ENCODE assay signal across 23 cellular contexts in the genomic region with DNA sequence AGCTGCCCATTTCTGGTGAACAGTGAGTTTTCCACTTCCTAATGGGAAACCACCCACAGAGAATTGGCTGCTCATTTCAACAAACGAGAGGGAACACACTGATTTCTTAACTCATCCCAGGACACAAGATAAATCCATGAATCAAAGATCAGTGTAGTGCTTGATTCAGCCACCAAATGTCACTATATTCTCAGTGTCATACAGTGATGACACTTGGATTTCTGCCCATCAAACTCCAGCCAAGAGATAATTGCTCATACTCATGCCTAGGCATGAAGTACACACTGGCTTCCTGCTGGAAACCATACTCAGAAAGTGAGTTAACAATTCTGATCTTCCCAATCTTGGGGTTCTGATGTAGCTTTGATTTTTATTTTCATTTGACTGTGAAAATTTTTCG. TPM values are rescaled to one million over a fixed set of nuclear protein-coding genes. Genes with fewer than 3 reads are reported as not detected.
DNase-seq lines count a peak whose midpoint lies in the region; ATAC-seq and TF ChIP-seq lines count a peak whose summit lies in the region.
"Had no signal": no experiment of that assay in that cellular context is flagged by ENCODE, and none has a peak within 500 bp of the region (broad histone marks: within the 10 kb centered on the region; RNA-seq: fewer than 3 reads in every experiment).

No MANE protein-coding gene starts in this region.

- no peak overlapping the region for H3K27ac ChIP-seq in SK-N-SH (ENCODE audit: low read depth in 2 of 2, low read length in 1 of 2)
- no peak overlapping the region for H3K27ac ChIP-seq in prostate gland
- H3K27ac ChIP-seq in caudate nucleus (ENCODE audit: low read depth, low read length), result no peak overlapping the region
- H3K27ac ChIP-seq: right atrium auricular region had no signal

- no peak overlapping the region for H2AFZ ChIP-seq in SK-N-SH (ENCODE audit: low read depth)

- TF ChIP-seq RAD21 in SK-N-SH (IDR thresholded peaks at IDR 0.05; ENCODE audit: low read length), result peak; percentile 73

- no peaks in the 10 kb centered on the region for H3K36me3 ChIP-seq in SK-N-SH (replicated peaks in 1 of 2; ENCODE audit: control insufficient read depth in 1 of 2, insufficient read depth in 2 of 2, low read length in 1 of 2)
- no peaks in the 10 kb centered on the region for H3K36me3 ChIP-seq in prostate gland
- H3K36me3 ChIP-seq: right atrium auricular region had no signal

- H3K4me3 ChIP-seq in SK-N-SH (ENCODE audit: low read depth in 2 of 2, low read length in 1 of 2), result no peak overlapping the region
- no peak overlapping the region for H3K4me3 ChIP-seq in prostate gland
- H3K4me3 ChIP-seq: right atrium auricular region had no signal

- CTCF ChIA-PET in SK-N-SH (lab: Yijun Ruan, JAX), result interaction anchor here (1.0 to 1.5 kb wide), 2 partner anchors 14 to 987 kb away, joined by 3 to 4 read pairs; no protein-coding TSS in a partner anchor

- no peak for TF ChIP-seq EP300 in SK-N-SH (IDR thresholded peaks at IDR 0.05; ENCODE audit: borderline replicate concordance in 1 of 2, low read depth in 1 of 2, low read length in 1 of 2)

- peak; percentile 28 for DNase-seq in SK-N-SH
- DNase-seq in NCI-H1694 treated with DMSO at 0.1 percent for 48 hours (lab: John Stamatoyannopoulos, UW), result peak; percentile 61
- peak; percentile 50 to 59 for DNase-seq in SHP77 (lab: John Stamatoyannopoulos, UW)
- DNase-seq in prostate gland (ENCODE audit: low spot score), result peak; percentile 14
- DNase-seq in activated naive CD8-positive, alpha-beta T cell treated with anti-CD3 and anti-CD28 coated beads, Interleukin-2, amount 50 U/mL, for 24 hours, result no peak
- DNase-seq in caudate nucleus (lab: John Stamatoyannopoulos, UW), result no peak
- no peak for DNase-seq in GDM1 (lab: John Stamatoyannopoulos, UW)
- DNase-seq: activated CD8-positive, alpha-beta T cell treated with anti-CD3 and anti-CD28 coated beads for 36 hours; amniotic stem cell; GOT3; naive thymus-derived CD8-positive, alpha-beta T cell; NCI-H226; stimulated activated CD4-positive, alpha-beta T cell treated with anti-CD3 and anti-CD28 coated beads, Interleukin-12 subunit alpha, Interleukin-12 subunit beta, amount 100 ng/mL, for 4 hours; stimulated activated naive CD8-positive, alpha-beta T cell treated with anti-CD3 and anti-CD28 coated beads, Interleukin-15, amount 100 ng/mL, for 72 hours; SW 1271; trophoblast cell had no signal

- H4K20me1 ChIP-seq in SK-N-SH (ENCODE audit: insufficient read depth), result no peaks in the 10 kb centered on the region

- H3K9me3 Mint-ChIP-seq in activated naive CD8-positive, alpha-beta T cell treated with anti-CD3 and anti-CD28 coated beads, Interleukin-2, amount 50 U/mL, for 24 hours, result peaks cover 5% of the 10 kb centered on the region
- H3K9me3 Mint-ChIP-seq: stimulated activated naive CD8-positive, alpha-beta T cell treated with anti-CD3 and anti-CD28 coated beads, Interleukin-15, amount 100 ng/mL, for 72 hours had no signal

- H3K79me2 ChIP-seq in SK-N-SH (ENCODE audit: insufficient read depth), result no peaks in the 10 kb centered on the region

- H3K36me3 Mint-ChIP-seq in activated naive CD8-positive, alpha-beta T cell treated with anti-CD3 and anti-CD28 coated beads, Interleukin-2, amount 50 U/mL, for 24 hours (ENCODE audit: low read depth), result no peaks in the 10 kb centered on the region
- H3K36me3 Mint-ChIP-seq: mesothelial cell of epicardium; naive thymus-derived CD8-positive, alpha-beta T cell had no signal

- intact Hi-C loops in prostate gland (cut with DNase I), result no loop called here

- 11% methylated on average over 2 of the region's 2 CpGs for WGBS in SK-N-SH (ENCODE audit: low lambda C conversion rate)
- 48% methylated on average over 2 of the region's 2 CpGs for WGBS in prostate gland

- H3K9me2 ChIP-seq in SK-N-SH, result no peaks in the 10 kb centered on the region

- no peaks in the 10 kb centered on the region for H3K27me3 ChIP-seq in SK-N-SH (ENCODE audit: insufficient read depth)
- H3K27me3 ChIP-seq in prostate gland (replicated peaks; ENCODE audit: insufficient read depth), result no peaks in the 10 kb centered on the region
- H3K27me3 ChIP-seq: right atrium auricular region had no signal

- H3K9me3 ChIP-seq in SK-N-SH, result no peaks in the 10 kb centered on the region
- no peaks in the 10 kb centered on the region for H3K9me3 ChIP-seq in prostate gland
- H3K9me3 ChIP-seq: right atrium auricular region had no signal

- no peak for ATAC-seq in SK-N-SH treated with all-trans-retinoic acid at 6 μM for 48 hours
- ATAC-seq in activated naive CD8-positive, alpha-beta T cell treated with anti-CD3 and anti-CD28 coated beads, Interleukin-2, amount 50 U/mL, for 24 hours, result no peak
- ATAC-seq: activated CD8-positive, alpha-beta T cell treated with anti-CD3 and anti-CD28 coated beads for 36 hours; naive thymus-derived CD8-positive, alpha-beta T cell; stimulated activated naive CD8-positive, alpha-beta T cell treated with anti-CD3 and anti-CD28 coated beads, Interleukin-15, amount 100 ng/mL, for 72 hours had no signal

- H3K4me1 ChIP-seq in SK-N-SH (ENCODE audit: control insufficient read depth in 1 of 2, insufficient read depth in 2 of 2, low read depth in 1 of 2, low read length in 1 of 2) (no peaks in the 10 kb centered on the region), prostate gland (replicated peaks) (no peaks in the 10 kb centered on the region)
- H3K4me1 ChIP-seq: right atrium auricular region had no signal

- H3K9ac ChIP-seq in SK-N-SH, result no peak overlapping the region

- H3K4me3 Mint-ChIP-seq in activated naive CD8-positive, alpha-beta T cell treated with anti-CD3 and anti-CD28 coated beads, Interleukin-2, amount 50 U/mL, for 24 hours, result no peak overlapping the region
- H3K4me3 Mint-ChIP-seq: activated CD8-positive, alpha-beta T cell treated with anti-CD3 and anti-CD28 coated beads for 36 hours; dendritic cell treated with granulocyte-macrophage colony-stimulating factor and Interleukin-4, amounts not matched to agents 40 ng/mL and 50 ng/mL, for 4 days; mesothelial cell of epicardium; naive thymus-derived CD8-positive, alpha-beta T cell; stimulated activated naive CD8-positive, alpha-beta T cell treated with anti-CD3 and anti-CD28 coated beads, Interleukin-15, amount 100 ng/mL, for 72 hours had no signal

- TF ChIP-seq POLR2A in prostate gland (IDR thresholded peaks at IDR 0.05), result no peak

- H3K4me2 ChIP-seq in SK-N-SH, result no peak overlapping the region

- H3K4me1 Mint-ChIP-seq in activated naive CD8-positive, alpha-beta T cell treated with anti-CD3 and anti-CD28 coated beads, Interleukin-2, amount 50 U/mL, for 24 hours, result no peaks in the 10 kb centered on the region
- H3K4me1 Mint-ChIP-seq: mesothelial cell of epicardium; naive thymus-derived CD8-positive, alpha-beta T cell; stimulated activated naive CD8-positive, alpha-beta T cell treated with anti-CD3 and anti-CD28 coated beads, Interleukin-15, amount 100 ng/mL, for 72 hours had no signal

- no peaks in the 10 kb centered on the region for H3K27me3 Mint-ChIP-seq in activated naive CD8-positive, alpha-beta T cell treated with anti-CD3 and anti-CD28 coated beads, Interleukin-2, amount 50 U/mL, for 24 hours
- H3K27me3 Mint-ChIP-seq: activated CD8-positive, alpha-beta T cell treated with anti-CD3 and anti-CD28 coated beads for 36 hours; dendritic cell treated with granulocyte-macrophage colony-stimulating factor and Interleukin-4, amounts not matched to agents 40 ng/mL and 50 ng/mL, for 4 days; stimulated activated naive CD8-positive, alpha-beta T cell treated with anti-CD3 and anti-CD28 coated beads, Interleukin-15, amount 100 ng/mL, for 72 hours had no signal

- no peaks in the 10 kb centered on the region for H3F3A ChIP-seq in SK-N-SH (replicated peaks; ENCODE audit: insufficient read depth)

- POLR2A ChIA-PET in SK-N-SH (lab: Yijun Ruan, JAX), result no interaction called here

- H3K27ac Mint-ChIP-seq in activated naive CD8-positive, alpha-beta T cell treated with anti-CD3 and anti-CD28 coated beads, Interleukin-2, amount 50 U/mL, for 24 hours, result no peak overlapping the region
- H3K27ac Mint-ChIP-seq: activated CD8-positive, alpha-beta T cell treated with anti-CD3 and anti-CD28 coated beads for 36 hours; dendritic cell treated with granulocyte-macrophage colony-stimulating factor and Interleukin-4, amounts not matched to agents 40 ng/mL and 50 ng/mL, for 4 days; mesothelial cell of epicardium; naive thymus-derived CD8-positive, alpha-beta T cell; stimulated activated naive CD8-positive, alpha-beta T cell treated with anti-CD3 and anti-CD28 coated beads, Interleukin-15, amount 100 ng/mL, for 72 hours had no signal

- no peak for TF ChIP-seq CTCF in SK-N-SH (IDR thresholded peaks at IDR 0.05)
- TF ChIP-seq CTCF in prostate gland (IDR thresholded peaks at IDR 0.05), result peak in 1 of 4 experiments; percentile 9

TF ChIP-seq in SK-N-SH, 30 proteins besides CTCF, POLR2A, EP300 and RAD21 (continues in another document):
- TF ChIP-seq SMC3 (IDR thresholded peaks at IDR 0.05; ENCODE audit: low read depth, low read length), result peak; percentile 48; the same call in 1 of the 2 replicates

TF ChIP-seq in SK-N-SH treated with all-trans-retinoic acid at 6 μM for 48 hours, 23 proteins besides CTCF, POLR2A, EP300 and RAD21 (continues in another document):
- TF ChIP-seq GLIS3 (CRISPR knock-in tag; IDR thresholded peaks at IDR 0.05) (no peak), BACH2 (CRISPR knock-in tag; IDR thresholded peaks at IDR 0.05; ENCODE audit: borderline replicate concordance) (no peak), TCF4 (CRISPR knock-in tag; IDR thresholded peaks at IDR 0.05; ENCODE audit: borderline replicate concordance) (no peak), PPARA (CRISPR knock-in tag; IDR thresholded peaks at IDR 0.05; ENCODE audit: borderline replicate concordance) (no peak), ZFP3 (CRISPR knock-in tag; IDR thresholded peaks at IDR 0.05) (no peak), ZFP30 (CRISPR knock-in tag; IDR thresholded peaks at IDR 0.05) (no peak), TOX (CRISPR knock-in tag; IDR thresholded peaks at IDR 0.05; ENCODE audit: borderline replicate concordance) (no peak)
- TF ChIP-seq, protein P1, sequence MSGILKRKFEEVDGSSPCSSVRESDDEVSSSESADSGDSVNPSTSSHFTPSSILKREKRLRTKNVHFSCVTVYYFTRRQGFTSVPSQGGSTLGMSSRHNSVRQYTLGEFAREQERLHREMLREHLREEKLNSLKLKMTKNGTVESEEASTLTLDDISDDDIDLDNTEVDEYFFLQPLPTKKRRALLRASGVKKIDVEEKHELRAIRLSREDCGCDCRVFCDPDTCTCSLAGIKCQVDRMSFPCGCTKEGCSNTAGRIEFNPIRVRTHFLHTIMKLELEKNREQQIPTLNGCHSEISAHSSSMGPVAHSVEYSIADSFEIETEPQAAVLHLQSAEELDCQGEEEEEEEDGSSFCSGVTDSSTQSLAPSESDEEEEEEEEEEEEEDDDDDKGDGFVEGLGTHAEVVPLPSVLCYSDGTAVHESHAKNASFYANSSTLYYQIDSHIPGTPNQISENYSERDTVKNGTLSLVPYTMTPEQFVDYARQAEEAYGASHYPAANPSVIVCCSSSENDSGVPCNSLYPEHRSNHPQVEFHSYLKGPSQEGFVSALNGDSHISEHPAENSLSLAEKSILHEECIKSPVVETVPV (CRISPR knock-in tag; IDR thresholded peaks at IDR 0.05), result no peak

RNA-seq across cellular contexts. Expression of a gene that starts 35.4 kb away (rescaled TPM):
- 0.03 and 0.29 TPM in 2 replicates for polyA plus RNA-seq in SK-N-SH (2012; rRNA removed)
- 0.24 and 0.33 TPM in 2 replicates for polyA plus RNA-seq in SK-N-SH (2012; cell fraction: cytosol; rRNA removed)
- 0.26 and 0.31 TPM in 2 replicates for polyA plus RNA-seq in SK-N-SH (2012; cell fraction: nucleus; rRNA removed)
- 1 to 10 TPM in 1 of 2 donors, under 1 TPM in 1; 0.96 to 1.5 TPM for total RNA-seq in prostate gland
- total RNA-seq: activated CD8-positive, alpha-beta T cell treated with anti-CD3 and anti-CD28 coated beads for 36 hours; LHCN-M2; naive thymus-derived CD8-positive, alpha-beta T cell; osteocyte; right atrium auricular region had no signal
- polyA plus RNA-seq: BJ; naive thymus-derived CD8-positive, alpha-beta T cell had no signal

Comparison
In these comparisons a context has a peak if more than half of its experiments do, and no peak if none do; other contexts are left out.
1. DNase-seq: peak in SK-N-SH (single experiment), NCI-H1694 treated with DMSO at 0.1 percent for 48 hours (single experiment), SHP77 (2 of 2) and prostate gland (single experiment); none in activated naive CD8-positive, alpha-beta T cell treated with anti-CD3 and anti-CD28 coated beads, Interleukin-2, amount 50 U/mL, for 24 hours (single experiment), caudate nucleus (0 of 61) and GDM1 (single experiment).